ENCODE assay signal across 16 cellular contexts in the genomic region with DNA sequence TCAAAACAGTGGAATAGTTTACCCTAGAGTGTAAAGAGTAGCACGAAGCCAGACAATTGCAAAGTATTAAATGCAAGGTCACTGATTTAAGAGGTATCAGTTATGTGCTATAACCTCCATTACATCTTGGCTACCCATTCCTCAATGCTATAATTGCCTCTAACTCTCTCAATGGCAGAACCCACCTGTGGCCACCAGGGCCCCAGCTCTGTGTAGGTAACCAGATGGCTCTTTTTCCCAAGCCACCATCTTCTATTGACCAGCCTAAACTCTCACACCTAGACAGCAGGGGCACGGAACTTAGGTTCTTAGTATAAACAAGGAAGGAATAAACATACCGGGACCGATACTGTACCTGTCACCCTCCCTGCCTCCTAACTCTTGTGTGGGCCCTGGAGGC.
DNase-seq lines count a peak whose midpoint lies in the region; ATAC-seq and TF ChIP-seq lines count a peak whose summit lies in the region.
"Had no signal": no experiment of that assay in that cellular context is flagged by ENCODE, and none has a peak within 500 bp of the region (broad histone marks: within the 10 kb centered on the region; RNA-seq: fewer than 3 reads in every experiment).

No MANE protein-coding gene starts in this region.

- no peak for TF ChIP-seq POLR2A in HCT116 (IDR thresholded peaks at IDR 0.05; ENCODE audit: borderline replicate concordance, extremely low read depth, insufficient read depth, insufficient read length)

- no peaks in the 10 kb centered on the region for H3K27me3 ChIP-seq in HCT116 (ENCODE audit: insufficient read depth, low read length)
- no peaks in the 10 kb centered on the region for H3K27me3 ChIP-seq in ascending aorta
- no peaks in the 10 kb centered on the region for H3K27me3 ChIP-seq in colonic mucosa
- H3K27me3 ChIP-seq: BE2C had no signal

- TF ChIP-seq CTCF in GM12872 (IDR thresholded peaks at IDR 0.05; ENCODE audit: insufficient read depth, low read depth, low read length) = 0 out of 3 replicates have a peak, but pooled peaks have one; percentile 11
- TF ChIP-seq CTCF in HCT116 (IDR thresholded peaks at IDR 0.05 in 2 of 3, conservative IDR thresholded peaks at IDR 0.05 in 1 of 3; ENCODE audit: borderline replicate concordance in 1 of 3, insufficient read depth in 1 of 3, low read depth in 2 of 3, low read length in 2 of 3) = no peak
- TF ChIP-seq CTCF in WTC11 (IDR thresholded peaks at IDR 0.05) = no peak
- TF ChIP-seq CTCF in neural crest cell (conservative IDR thresholded peaks at IDR 0.05) = no peak
- no peak for TF ChIP-seq CTCF in ascending aorta (IDR thresholded peaks at IDR 0.05)
- no peak for TF ChIP-seq CTCF in colonic mucosa (IDR thresholded peaks at IDR 0.05)

- ATAC-seq in HCT116 (0 out of 2 replicates have a peak, but pooled peaks have one; percentile 32), WTC11 (peak; percentile 84), HG03460 (IDR thresholded peaks at IDR 0.05; ENCODE audit: unreplicated experiment) (no peak)

- H3K36me3 ChIP-seq in HCT116 (ENCODE audit: control insufficient read depth in 1 of 2, insufficient read depth in 2 of 2, low read length in 2 of 2) (no peaks in the 10 kb centered on the region), ascending aorta (no peaks in the 10 kb centered on the region), colonic mucosa (no peaks in the 10 kb centered on the region)
- H3K36me3 ChIP-seq: BE2C had no signal

- no peaks in the 10 kb centered on the region for H3K79me2 ChIP-seq in HCT116 (ENCODE audit: insufficient read depth, low read length)

- RAD21 ChIA-PET in HCT116 (lab: Charles Lee; ENCODE audit: low non-redundant PET in 1 of 2, low total read pairs in 2 of 2, uncharacterized antibody in 2 of 2, unreplicated experiment in 2 of 2) = no interaction called here

- H2AFZ ChIP-seq in HCT116 (ENCODE audit: low read depth, low read length, poor library complexity, severe bottlenecking) = no peak overlapping the region

- BruUV-seq in HCT116 (replicated peaks; lab: Mats Ljungman, UMichigan) = no TSS peak

- CTCF ChIA-PET in HCT116 (lab: Charles Lee) = no interaction called here
- CTCF ChIA-PET in WTC11 (lab: Charles Lee) = no interaction called here

- H3K4me2 ChIP-seq in HCT116 (ENCODE audit: low read length) = no peak overlapping the region

- H3K9me2 ChIP-seq in HCT116 (ENCODE audit: insufficient read depth) = no peaks in the 10 kb centered on the region

- H3K27ac Mint-ChIP-seq in WTC11 = no peak overlapping the region
- H3K27ac Mint-ChIP-seq in neural crest cell (ENCODE audit: unreplicated experiment) = peak overlapping the region; percentile 57
- H3K27ac Mint-ChIP-seq: CD4-positive, alpha-beta memory T cell had no signal

- no peaks in the 10 kb centered on the region for H3K9me3 Mint-ChIP-seq in WTC11
- no peaks in the 10 kb centered on the region for H3K9me3 Mint-ChIP-seq in neural crest cell

- no peak for TF ChIP-seq RAD21 in HCT116 (IDR thresholded peaks at IDR 0.05; ENCODE audit: low read depth)

- no peak overlapping the region for H3K27ac ChIP-seq in HCT116 (ENCODE audit: low read depth, low read length)
- no peak overlapping the region for H3K27ac ChIP-seq in ascending aorta
- no peak overlapping the region for H3K27ac ChIP-seq in colonic mucosa
- H3K27ac ChIP-seq: C4-2B, HL-60 had no signal

- no peak overlapping the region for H3K4me3 ChIP-seq in HCT116 (replicated peaks in 1 of 2; ENCODE audit: low read depth in 1 of 2, low read length in 2 of 2)
- no peak overlapping the region for H3K4me3 ChIP-seq in ascending aorta
- H3K4me3 ChIP-seq in colonic mucosa = no peak overlapping the region

- POLR2A ChIA-PET in HCT116 (lab: Charles Lee) (no interaction called here), WTC11 (lab: Charles Lee) (no interaction called here)

- H3K4me3 Mint-ChIP-seq in WTC11 (no peak overlapping the region), neural crest cell (no peak overlapping the region)
- H3K4me3 Mint-ChIP-seq: CD4-positive, alpha-beta memory T cell had no signal

- intact Hi-C loops in HCT116 (cut with micrococcal nuclease) (no loop called here), ascending aorta (cut with DNase I) (no loop called here), colonic mucosa (cut with DNase I) (no loop called here)

- H3K9me3 ChIP-seq in HCT116 (ENCODE audit: control insufficient read depth in 1 of 2, insufficient read depth in 1 of 2, low read depth in 1 of 2, low read length in 2 of 2) (no peaks in the 10 kb centered on the region), ascending aorta (no peaks in the 10 kb centered on the region), colonic mucosa (no peaks in the 10 kb centered on the region)
- H3K9me3 ChIP-seq: BE2C had no signal

- no peaks in the 10 kb centered on the region for H4K20me1 ChIP-seq in HCT116 (ENCODE audit: insufficient read depth)

- H3K4me1 ChIP-seq in HCT116 (ENCODE audit: control insufficient read depth in 1 of 2, insufficient read depth in 2 of 2, low read length in 2 of 2) (no peaks in the 10 kb centered on the region), ascending aorta (no peaks in the 10 kb centered on the region), colonic mucosa (no peaks in the 10 kb centered on the region)

- H3K36me3 Mint-ChIP-seq in WTC11 (no peaks in the 10 kb centered on the region), neural crest cell (ENCODE audit: low read depth) (no peaks in the 10 kb centered on the region)
- H3K36me3 Mint-ChIP-seq: CD4-positive, alpha-beta memory T cell had no signal

- peaks cover 56% of the 10 kb centered on the region for H3K4me1 Mint-ChIP-seq in WTC11
- H3K4me1 Mint-ChIP-seq in neural crest cell = no peaks in the 10 kb centered on the region
- H3K4me1 Mint-ChIP-seq: CD4-positive, alpha-beta memory T cell had no signal

- H3K9ac ChIP-seq in HCT116 (ENCODE audit: low read length) = no peak overlapping the region
- no peak overlapping the region for H3K9ac ChIP-seq in colonic mucosa (ENCODE audit: low read depth in 2 of 2, low read length in 2 of 2)

- H3K27me3 Mint-ChIP-seq in WTC11 (ENCODE audit: low read depth) (no peaks in the 10 kb centered on the region; the same call in 1 of the 2 replicates), neural crest cell (ENCODE audit: low read depth) (no peaks in the 10 kb centered on the region)
- H3K27me3 Mint-ChIP-seq: CD4-positive, alpha-beta memory T cell had no signal

- DNase-seq in HCT116 (ENCODE audit: low read depth, low spot score) (no peak), WTC11 (ENCODE audit: low spot score) (no peak), neural crest cell (ENCODE audit: low read depth, low spot score) (no peak), ascending aorta (ENCODE audit: low spot score in 2 of 2) (no peak), colonic mucosa (no peak)
- DNase-seq: BE2C; CD4-positive, alpha-beta memory T cell; DMS153; DMS79 treated with DMSO at 0.1 percent for 48 hours; EL; GDM1; KBM-7 had no signal

TF ChIP-seq in HCT116, 20 proteins besides CTCF, POLR2A, EP300 and RAD21 (continues in another document):
- no peak for TF ChIP-seq JUND (IDR thresholded peaks at IDR 0.05)
- TF ChIP-seq ZFX (IDR thresholded peaks at IDR 0.05) = no peak
- TF ChIP-seq, protein P1, sequence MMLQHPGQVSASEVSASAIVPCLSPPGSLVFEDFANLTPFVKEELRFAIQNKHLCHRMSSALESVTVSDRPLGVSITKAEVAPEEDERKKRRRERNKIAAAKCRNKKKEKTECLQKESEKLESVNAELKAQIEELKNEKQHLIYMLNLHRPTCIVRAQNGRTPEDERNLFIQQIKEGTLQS (IDR thresholded peaks at IDR 0.05) = no peak
- TF ChIP-seq, protein P2, sequence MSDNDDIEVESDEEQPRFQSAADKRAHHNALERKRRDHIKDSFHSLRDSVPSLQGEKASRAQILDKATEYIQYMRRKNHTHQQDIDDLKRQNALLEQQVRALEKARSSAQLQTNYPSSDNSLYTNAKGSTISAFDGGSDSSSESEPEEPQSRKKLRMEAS (IDR thresholded peaks at IDR 0.05) = no peak

TF ChIP-seq in WTC11, 78 proteins besides CTCF, POLR2A, EP300 and RAD21 (continues in another document):
- no peak for TF ChIP-seq SP1 (CRISPR knock-in tag; conservative IDR thresholded peaks at IDR 0.05)
- no peak for TF ChIP-seq MYBL2 (CRISPR knock-in tag; IDR thresholded peaks at IDR 0.05)
- no peak for TF ChIP-seq JAZF1 (CRISPR knock-in tag; IDR thresholded peaks at IDR 0.05)
- TF ChIP-seq, protein P3, sequence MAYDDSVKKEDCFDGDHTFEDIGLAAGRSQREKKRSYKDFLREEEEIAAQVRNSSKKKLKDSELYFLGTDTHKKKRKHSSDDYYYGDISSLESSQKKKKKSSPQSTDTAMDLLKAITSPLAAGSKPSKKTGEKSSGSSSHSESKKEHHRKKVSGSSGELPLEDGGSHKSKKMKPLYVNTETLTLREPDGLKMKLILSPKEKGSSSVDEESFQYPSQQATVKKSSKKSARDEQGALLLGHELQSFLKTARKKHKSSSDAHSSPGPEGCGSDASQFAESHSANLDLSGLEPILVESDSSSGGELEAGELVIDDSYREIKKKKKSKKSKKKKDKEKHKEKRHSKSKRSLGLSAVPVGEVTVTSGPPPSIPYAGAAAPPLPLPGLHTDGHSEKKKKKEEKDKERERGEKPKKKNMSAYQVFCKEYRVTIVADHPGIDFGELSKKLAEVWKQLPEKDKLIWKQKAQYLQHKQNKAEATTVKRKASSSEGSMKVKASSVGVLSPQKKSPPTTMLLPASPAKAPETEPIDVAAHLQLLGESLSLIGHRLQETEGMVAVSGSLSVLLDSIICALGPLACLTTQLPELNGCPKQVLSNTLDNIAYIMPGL (CRISPR knock-in tag; IDR thresholded peaks at IDR 0.05) = no peak
- no peak for TF ChIP-seq NR1H2 (CRISPR knock-in tag; IDR thresholded peaks at IDR 0.05)
- TF ChIP-seq, protein P4, sequence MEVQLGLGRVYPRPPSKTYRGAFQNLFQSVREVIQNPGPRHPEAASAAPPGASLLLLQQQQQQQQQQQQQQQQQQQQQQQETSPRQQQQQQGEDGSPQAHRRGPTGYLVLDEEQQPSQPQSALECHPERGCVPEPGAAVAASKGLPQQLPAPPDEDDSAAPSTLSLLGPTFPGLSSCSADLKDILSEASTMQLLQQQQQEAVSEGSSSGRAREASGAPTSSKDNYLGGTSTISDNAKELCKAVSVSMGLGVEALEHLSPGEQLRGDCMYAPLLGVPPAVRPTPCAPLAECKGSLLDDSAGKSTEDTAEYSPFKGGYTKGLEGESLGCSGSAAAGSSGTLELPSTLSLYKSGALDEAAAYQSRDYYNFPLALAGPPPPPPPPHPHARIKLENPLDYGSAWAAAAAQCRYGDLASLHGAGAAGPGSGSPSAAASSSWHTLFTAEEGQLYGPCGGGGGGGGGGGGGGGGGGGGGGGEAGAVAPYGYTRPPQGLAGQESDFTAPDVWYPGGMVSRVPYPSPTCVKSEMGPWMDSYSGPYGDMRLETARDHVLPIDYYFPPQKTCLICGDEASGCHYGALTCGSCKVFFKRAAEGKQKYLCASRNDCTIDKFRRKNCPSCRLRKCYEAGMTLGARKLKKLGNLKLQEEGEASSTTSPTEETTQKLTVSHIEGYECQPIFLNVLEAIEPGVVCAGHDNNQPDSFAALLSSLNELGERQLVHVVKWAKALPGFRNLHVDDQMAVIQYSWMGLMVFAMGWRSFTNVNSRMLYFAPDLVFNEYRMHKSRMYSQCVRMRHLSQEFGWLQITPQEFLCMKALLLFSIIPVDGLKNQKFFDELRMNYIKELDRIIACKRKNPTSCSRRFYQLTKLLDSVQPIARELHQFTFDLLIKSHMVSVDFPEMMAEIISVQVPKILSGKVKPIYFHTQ (CRISPR knock-in tag; IDR thresholded peaks at IDR 0.05) = no peak
